8 cellular contexts compared by ENCODE assay signal in the genomic region with DNA sequence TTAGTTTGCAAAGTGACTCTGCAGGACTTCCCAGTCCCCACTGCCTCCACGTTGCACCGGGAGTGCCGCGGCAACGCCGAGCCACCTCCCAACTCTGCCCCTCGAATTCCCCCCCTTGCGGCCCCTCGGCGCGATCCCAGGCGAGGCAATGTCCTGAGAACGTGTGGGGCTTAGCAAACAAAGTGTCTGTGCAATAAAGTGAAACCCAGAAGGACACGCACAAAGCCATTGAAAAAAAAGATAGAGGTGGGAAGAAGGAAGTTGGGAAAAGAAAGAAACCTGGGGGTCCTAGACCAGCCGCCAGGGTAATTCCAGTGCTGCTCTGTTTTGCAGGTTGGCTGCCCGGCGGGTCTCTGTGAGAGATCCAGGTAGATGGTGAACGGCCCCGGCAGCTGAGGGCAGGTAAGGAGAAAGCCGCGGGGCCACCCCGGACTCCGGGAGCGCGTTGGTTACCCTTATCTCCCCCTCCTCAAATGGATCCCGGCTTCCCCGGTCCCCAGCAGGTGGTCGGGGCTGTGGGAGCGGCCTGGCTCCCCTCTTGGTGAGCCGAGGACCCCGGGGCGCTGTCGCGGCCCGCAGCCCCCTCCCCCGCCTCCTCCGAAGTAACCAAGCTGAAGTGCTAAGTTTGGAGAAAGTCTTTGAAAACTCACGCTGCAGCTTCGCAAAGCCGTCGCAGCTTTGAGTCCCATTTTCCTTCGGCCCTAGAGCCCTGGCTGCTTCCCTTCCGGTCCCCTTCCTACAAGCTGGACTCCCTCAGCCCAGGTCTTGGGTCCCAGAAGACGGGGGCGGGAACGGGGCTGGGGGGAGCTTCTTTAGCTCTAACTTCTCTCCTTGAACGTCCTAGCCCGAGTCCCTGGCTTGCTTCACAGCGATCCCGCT. TPM values are rescaled to one million over a fixed set of nuclear protein-coding genes. Genes with fewer than 3 reads are reported as not detected.
DNase-seq lines count a peak whose midpoint lies in the region; ATAC-seq and TF ChIP-seq lines count a peak whose summit lies in the region.

No MANE protein-coding gene starts in this region.

- H3K27ac ChIP-seq in HUES48 (ENCODE audit: low read depth, low read length) (no peak overlapping the region), liver (ENCODE audit: low read depth in 1 of 2, low read length in 2 of 2) (no peak overlapping the region), upper lobe of left lung (peak overlapping the region in 1 of 4 donors; percentile 52)

- peak; percentile 17 for ATAC-seq in GM18511 (IDR thresholded peaks at IDR 0.05; ENCODE audit: unreplicated experiment)
- ATAC-seq in upper lobe of left lung (ENCODE audit: low FRiP score in 2 of 2), result peak in 1 of 2 donors; percentile 2

- 5% methylated on average over 50 of the region's 50 CpGs for WGBS in liver
- WGBS in upper lobe of left lung, 2 donors, result 2 to 3% methylated on average over 41 to 45 of the region's 50 CpGs

- CTCF ChIA-PET in AG04449 (lab: Yijun Ruan, JAX), result interaction anchor here (0.6 kb wide), 1 partner anchor 191 kb away, joined by 3 read pairs; no protein-coding TSS in a partner anchor

- no peaks in the 10 kb centered on the region for H3K36me3 ChIP-seq in HUES48 (ENCODE audit: control insufficient read depth, insufficient read depth, low read length)
- H3K36me3 ChIP-seq in adipocyte (ENCODE audit: control insufficient read depth, insufficient read depth, low read length, severe bottlenecking), result peaks cover 19% of the 10 kb centered on the region
- H3K36me3 ChIP-seq in liver (ENCODE audit: control insufficient read depth in 4 of 4, insufficient read depth in 3 of 4, low read depth in 1 of 4, low read length in 3 of 4), result peaks cover 0 to 2% (median under 1%) of the 10 kb centered on the region in 4 donors
- H3K36me3 ChIP-seq in upper lobe of left lung, result no peaks in the 10 kb centered on the region

- TF ChIP-seq EP300 in upper lobe of left lung (IDR thresholded peaks at IDR 0.05), result no peak

- no peak for TF ChIP-seq POLR2A in upper lobe of left lung (IDR thresholded peaks at IDR 0.05)

- TF ChIP-seq RAD21 in liver (IDR thresholded peaks at IDR 0.05), result no peak

- H3K27me3 ChIP-seq in HUES48 (ENCODE audit: control insufficient read depth, insufficient read depth, low read length) (peaks cover 96% of the 10 kb centered on the region), adipocyte (replicated peaks; ENCODE audit: control insufficient read depth, insufficient read depth, low read length) (peaks cover 32% of the 10 kb centered on the region), liver (ENCODE audit: control insufficient read depth in 4 of 4, insufficient read depth in 4 of 4, low read length in 3 of 4) (peaks cover 11 to 17% (median 13%) of the 10 kb centered on the region in 4 donors), upper lobe of left lung (peaks cover 0 to 92% (median 65%) of the 10 kb centered on the region in 4 donors)

- DNase-seq in AG04449 (ENCODE audit: low read depth, low spot score), result no peak
- peak; percentile 54 for DNase-seq in adipocyte (ENCODE audit: low read depth)
- DNase-seq in upper lobe of left lung, result peak in 1 of 2 donors; percentile 74
- no peak for DNase-seq in activated effector memory CD4-positive, alpha-beta T cell treated with Interleukin-2 at 50 U/mL for 16 hours
- DNase-seq in NCI-H82 (lab: John Stamatoyannopoulos, UW), result no peak

- TF ChIP-seq CTCF in AG04449 (IDR thresholded peaks at IDR 0.05; ENCODE audit: insufficient read depth, low read length, missing control alignments) (no peak), liver (IDR thresholded peaks at IDR 0.05; ENCODE audit: low read depth, low read length, missing input control) (no peak), upper lobe of left lung (IDR thresholded peaks at IDR 0.05) (no peak)

- H3K9me3 ChIP-seq in HUES48 (ENCODE audit: control insufficient read depth, insufficient read depth, low read length) (no peaks in the 10 kb centered on the region), adipocyte (ENCODE audit: control insufficient read depth, low read length) (no peaks in the 10 kb centered on the region), liver (ENCODE audit: control insufficient read depth in 4 of 4, low read length in 3 of 4) (peaks cover 0 to 18% (median 3%) of the 10 kb centered on the region in 4 donors), upper lobe of left lung (no peaks in the 10 kb centered on the region)

- POLR2A ChIA-PET in AG04449 (lab: Yijun Ruan, JAX), result no interaction called here

- H3K4me3 ChIP-seq in AG04449 (ENCODE audit: low read depth, low read length) (peak overlapping the region; percentile 50), HUES48 (ENCODE audit: low read depth, low read length) (peak overlapping the region; percentile 71), adipocyte (ENCODE audit: low read length) (peak overlapping the region; percentile 85), liver (ENCODE audit: low read depth in 1 of 3, low read length in 3 of 3) (peak overlapping the region; percentile 47 to 63 (median 56)), upper lobe of left lung (peak overlapping the region; percentile 20 to 61 (median 51))

- H3K9ac ChIP-seq in HUES48 (ENCODE audit: low read depth, low read length), result no peak overlapping the region
- no peak overlapping the region for H3K9ac ChIP-seq in adipocyte (ENCODE audit: low read length)
- no peak overlapping the region for H3K9ac ChIP-seq in liver (ENCODE audit: low read depth in 1 of 2, low read length in 2 of 2)

- H3K4me1 ChIP-seq in HUES48 (ENCODE audit: control insufficient read depth, insufficient read depth, low read length) (peaks cover 51% of the 10 kb centered on the region), adipocyte (ENCODE audit: control insufficient read depth, insufficient read depth, low read length) (peaks cover 28% of the 10 kb centered on the region), liver (ENCODE audit: control insufficient read depth in 4 of 4, insufficient read depth in 4 of 4, low read length in 3 of 4) (peaks cover 23 to 75% (median 55%) of the 10 kb centered on the region in 4 donors), upper lobe of left lung (peaks cover 41 to 92% (median 74%) of the 10 kb centered on the region in 4 donors)

TF ChIP-seq in liver, 16 proteins besides CTCF, POLR2A, EP300 and RAD21:
- TF ChIP-seq RXRA (IDR thresholded peaks at IDR 0.05), result no peak
- TF ChIP-seq GABPA (IDR thresholded peaks at IDR 0.05 in 1 of 2, conservative IDR thresholded peaks at IDR 0.05 in 1 of 2), result no peak
- no peak for TF ChIP-seq YY1 (IDR thresholded peaks at IDR 0.05)
- TF ChIP-seq, protein P1, sequence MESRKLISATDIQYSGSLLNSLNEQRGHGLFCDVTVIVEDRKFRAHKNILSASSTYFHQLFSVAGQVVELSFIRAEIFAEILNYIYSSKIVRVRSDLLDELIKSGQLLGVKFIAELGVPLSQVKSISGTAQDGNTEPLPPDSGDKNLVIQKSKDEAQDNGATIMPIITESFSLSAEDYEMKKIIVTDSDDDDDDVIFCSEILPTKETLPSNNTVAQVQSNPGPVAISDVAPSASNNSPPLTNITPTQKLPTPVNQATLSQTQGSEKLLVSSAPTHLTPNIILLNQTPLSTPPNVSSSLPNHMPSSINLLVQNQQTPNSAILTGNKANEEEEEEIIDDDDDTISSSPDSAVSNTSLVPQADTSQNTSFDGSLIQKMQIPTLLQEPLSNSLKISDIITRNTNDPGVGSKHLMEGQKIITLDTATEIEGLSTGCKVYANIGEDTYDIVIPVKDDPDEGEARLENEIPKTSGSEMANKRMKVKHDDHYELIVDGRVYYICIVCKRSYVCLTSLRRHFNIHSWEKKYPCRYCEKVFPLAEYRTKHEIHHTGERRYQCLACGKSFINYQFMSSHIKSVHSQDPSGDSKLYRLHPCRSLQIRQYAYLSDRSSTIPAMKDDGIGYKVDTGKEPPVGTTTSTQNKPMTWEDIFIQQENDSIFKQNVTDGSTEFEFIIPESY (IDR thresholded peaks at IDR 0.05), result no peak
- TF ChIP-seq, protein P2, sequence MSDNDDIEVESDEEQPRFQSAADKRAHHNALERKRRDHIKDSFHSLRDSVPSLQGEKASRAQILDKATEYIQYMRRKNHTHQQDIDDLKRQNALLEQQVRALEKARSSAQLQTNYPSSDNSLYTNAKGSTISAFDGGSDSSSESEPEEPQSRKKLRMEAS (IDR thresholded peaks at IDR 0.05), result no peak
- TF ChIP-seq EGR1 (IDR thresholded peaks at IDR 0.05; ENCODE audit: low read depth in 2 of 2), result no peak
- no peak for TF ChIP-seq SP1 (IDR thresholded peaks at IDR 0.05)
- no peak for TF ChIP-seq HNF4G (IDR thresholded peaks at IDR 0.05)
- TF ChIP-seq, protein P3, sequence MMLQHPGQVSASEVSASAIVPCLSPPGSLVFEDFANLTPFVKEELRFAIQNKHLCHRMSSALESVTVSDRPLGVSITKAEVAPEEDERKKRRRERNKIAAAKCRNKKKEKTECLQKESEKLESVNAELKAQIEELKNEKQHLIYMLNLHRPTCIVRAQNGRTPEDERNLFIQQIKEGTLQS (IDR thresholded peaks at IDR 0.05), result no peak
- TF ChIP-seq, protein P4, sequence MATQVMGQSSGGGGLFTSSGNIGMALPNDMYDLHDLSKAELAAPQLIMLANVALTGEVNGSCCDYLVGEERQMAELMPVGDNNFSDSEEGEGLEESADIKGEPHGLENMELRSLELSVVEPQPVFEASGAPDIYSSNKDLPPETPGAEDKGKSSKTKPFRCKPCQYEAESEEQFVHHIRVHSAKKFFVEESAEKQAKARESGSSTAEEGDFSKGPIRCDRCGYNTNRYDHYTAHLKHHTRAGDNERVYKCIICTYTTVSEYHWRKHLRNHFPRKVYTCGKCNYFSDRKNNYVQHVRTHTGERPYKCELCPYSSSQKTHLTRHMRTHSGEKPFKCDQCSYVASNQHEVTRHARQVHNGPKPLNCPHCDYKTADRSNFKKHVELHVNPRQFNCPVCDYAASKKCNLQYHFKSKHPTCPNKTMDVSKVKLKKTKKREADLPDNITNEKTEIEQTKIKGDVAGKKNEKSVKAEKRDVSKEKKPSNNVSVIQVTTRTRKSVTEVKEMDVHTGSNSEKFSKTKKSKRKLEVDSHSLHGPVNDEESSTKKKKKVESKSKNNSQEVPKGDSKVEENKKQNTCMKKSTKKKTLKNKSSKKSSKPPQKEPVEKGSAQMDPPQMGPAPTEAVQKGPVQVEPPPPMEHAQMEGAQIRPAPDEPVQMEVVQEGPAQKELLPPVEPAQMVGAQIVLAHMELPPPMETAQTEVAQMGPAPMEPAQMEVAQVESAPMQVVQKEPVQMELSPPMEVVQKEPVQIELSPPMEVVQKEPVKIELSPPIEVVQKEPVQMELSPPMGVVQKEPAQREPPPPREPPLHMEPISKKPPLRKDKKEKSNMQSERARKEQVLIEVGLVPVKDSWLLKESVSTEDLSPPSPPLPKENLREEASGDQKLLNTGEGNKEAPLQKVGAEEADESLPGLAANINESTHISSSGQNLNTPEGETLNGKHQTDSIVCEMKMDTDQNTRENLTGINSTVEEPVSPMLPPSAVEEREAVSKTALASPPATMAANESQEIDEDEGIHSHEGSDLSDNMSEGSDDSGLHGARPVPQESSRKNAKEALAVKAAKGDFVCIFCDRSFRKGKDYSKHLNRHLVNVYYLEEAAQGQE (IDR thresholded peaks at IDR 0.05), result no peak
- no peak for TF ChIP-seq HNF4A (conservative IDR thresholded peaks at IDR 0.05)

RNA-seq across cellular contexts. Expression of a gene that starts 0.5 kb away (rescaled TPM):
- total RNA-seq in liver (under 1 TPM in 1 of 2 donors, not detected in 1; 0.59 TPM), upper lobe of left lung (1 to 10 TPM in 2 of 6 donors, under 1 TPM in 3, not detected in 1; 0.24 to 1.7 (median 0.34) TPM)
- polyA plus RNA-seq in liver, result not detected
